ENCODE assay signal across 25 cellular contexts in genomic region chr11:34676227-34676626, GRCh38. TPM values are rescaled to one million over a fixed set of nuclear protein-coding genes. Genes with fewer than 3 reads are reported as not detected.
DNase-seq lines count a peak whose midpoint lies in the region; ATAC-seq, FAIRE-seq and TF ChIP-seq lines count a peak whose summit lies in the region.
"Had no signal": no experiment of that assay in that cellular context is flagged by ENCODE, and none has a peak within 500 bp of the region (broad histone marks: within the 10 kb centered on the region; RNA-seq: fewer than 3 reads in every experiment).

No MANE protein-coding gene starts in this region.

- H3K36me3 ChIP-seq in GM12878 (ENCODE audit: control insufficient read depth in 2 of 2, insufficient read depth in 2 of 2, low read length in 1 of 2) (no peaks in the 10 kb centered on the region), liver (ENCODE audit: control insufficient read depth in 4 of 4, insufficient read depth in 3 of 4, low read depth in 1 of 4, low read length in 3 of 4) (no peaks in the 10 kb centered on the region)
- H3K36me3 ChIP-seq: BE2C; BLaER1 treated with 17β-estradiol and CSF1 and Interleukin-3, amounts not matched to agents 10 nM and 100 nM; HAP-1 had no signal

- no peaks in the 10 kb centered on the region for H3K9me3 Mint-ChIP-seq in Calu3 (ENCODE audit: low read depth, unreplicated experiment)
- peaks cover 5% of the 10 kb centered on the region for H3K9me3 Mint-ChIP-seq in neural crest cell
- H3K9me3 Mint-ChIP-seq in activated T-helper 2 cell treated with anti-CD3 and anti-CD28 coated beads, Interferon-gamma antibody, Interleukin-2, Interleukin-4, amounts not matched to agents 10 μg/mL and 5 μg/mL and 100 μg/mL, durations not matched to agents 14 hours and 24 hours and 36 hours = no peaks in the 10 kb centered on the region
- H3K9me3 Mint-ChIP-seq: HFFc6 had no signal

- H3K4me3 ChIP-seq in GM12878 (no peak overlapping the region), liver (ENCODE audit: low read depth in 1 of 3, low read length in 3 of 3) (no peak overlapping the region)
- H3K4me3 ChIP-seq: A549; BLaER1 treated with 17β-estradiol and CSF1 and Interleukin-3, amounts not matched to agents 10 nM and 100 nM; HAP-1 had no signal

- no peaks in the 10 kb centered on the region for H3K4me1 ChIP-seq in GM12878 (ENCODE audit: control insufficient read depth, insufficient read depth, low read length)
- peaks cover 0 to 3% (median 0%) of the 10 kb centered on the region in 4 donors for H3K4me1 ChIP-seq in liver (ENCODE audit: control insufficient read depth in 4 of 4, insufficient read depth in 4 of 4, low read length in 3 of 4)
- H3K4me1 ChIP-seq: BE2C; BLaER1 treated with 17β-estradiol and CSF1 and Interleukin-3, amounts not matched to agents 10 nM and 100 nM had no signal

- H4K20me1 ChIP-seq in GM12878 (ENCODE audit: control insufficient read depth, insufficient read depth) = no peaks in the 10 kb centered on the region
- H4K20me1 ChIP-seq: BLaER1 treated with 17β-estradiol and CSF1 and Interleukin-3, amounts not matched to agents 10 nM and 100 nM had no signal

- ATAC-seq in GM12878 (no peak), HG03139 (IDR thresholded peaks at IDR 0.05; ENCODE audit: unreplicated experiment) (no peak)
- ATAC-seq: A549 had no signal

- CTCF ChIA-PET in Calu3 (lab: Charles Lee) (no interaction called here), GM12878 (lab: Yijun Ruan, JAX) (no interaction called here)

- no peaks in the 10 kb centered on the region for H3K27me3 ChIP-seq in GM12878 (replicated peaks in 1 of 2; ENCODE audit: control insufficient read depth in 2 of 2, insufficient read depth in 2 of 2, low read length in 1 of 2)
- H3K27me3 ChIP-seq in liver (ENCODE audit: control insufficient read depth in 4 of 4, insufficient read depth in 4 of 4, low read length in 3 of 4) = no peaks in the 10 kb centered on the region
- H3K27me3 ChIP-seq: BE2C; BLaER1 treated with 17β-estradiol and CSF1 and Interleukin-3, amounts not matched to agents 10 nM and 100 nM had no signal

- no peak for TF ChIP-seq POLR2A in GM12878 (IDR thresholded peaks at IDR 0.05; ENCODE audit: low read depth, low read length)

- H2AFZ ChIP-seq in GM12878 (ENCODE audit: control insufficient read depth, low read depth, low read length) = no peak overlapping the region

- H3K27ac Mint-ChIP-seq in Calu3 (ENCODE audit: unreplicated experiment) (peak overlapping the region; percentile 4), neural crest cell (ENCODE audit: unreplicated experiment) (peak overlapping the region; percentile 25)
- H3K27ac Mint-ChIP-seq in activated T-helper 2 cell treated with anti-CD3 and anti-CD28 coated beads, Interferon-gamma antibody, Interleukin-2, Interleukin-4, amounts not matched to agents 10 μg/mL and 5 μg/mL and 100 μg/mL, durations not matched to agents 14 hours and 24 hours and 36 hours = no peak overlapping the region
- H3K27ac Mint-ChIP-seq: CD4-positive, alpha-beta T cell; HFFc6 had no signal

- H3K4me2 ChIP-seq in GM12878 (ENCODE audit: control insufficient read depth, insufficient read depth) = no peak overlapping the region
- H3K4me2 ChIP-seq: A549; BLaER1 treated with 17β-estradiol and CSF1 and Interleukin-3, amounts not matched to agents 10 nM and 100 nM had no signal

- intact Hi-C loops in Calu3 (cut with micrococcal nuclease; ENCODE audit: unreplicated experiment) = no loop called here
- intact Hi-C loops in GM12878 (cut with micrococcal nuclease; ENCODE audit: unreplicated experiment) = no loop called here
- intact Hi-C loops in activated T-helper 2 cell treated with anti-CD3 and anti-CD28 coated beads, Interferon-gamma antibody, Interleukin-2, Interleukin-4, amounts not matched to agents 10 μg/mL and 5 μg/mL and 100 μg/mL, durations not matched to agents 14 hours and 24 hours and 36 hours (cut with micrococcal nuclease) = no loop called here

- H3K4me3 Mint-ChIP-seq in Calu3 (ENCODE audit: low read depth, unreplicated experiment) (no peak overlapping the region), neural crest cell (no peak overlapping the region)
- no peak overlapping the region for H3K4me3 Mint-ChIP-seq in activated T-helper 2 cell treated with anti-CD3 and anti-CD28 coated beads, Interferon-gamma antibody, Interleukin-2, Interleukin-4, amounts not matched to agents 10 μg/mL and 5 μg/mL and 100 μg/mL, durations not matched to agents 14 hours and 24 hours and 36 hours (ENCODE audit: low read depth)
- H3K4me3 Mint-ChIP-seq: CD14-positive monocyte; CD4-positive, alpha-beta T cell; CD8-positive, alpha-beta memory T cell; HFFc6 had no signal

- peaks cover 10% of the 10 kb centered on the region for H3K36me3 Mint-ChIP-seq in Calu3 (ENCODE audit: insufficient read depth, unreplicated experiment)
- peaks cover 4% of the 10 kb centered on the region for H3K36me3 Mint-ChIP-seq in neural crest cell (ENCODE audit: low read depth)
- H3K36me3 Mint-ChIP-seq in activated T-helper 2 cell treated with anti-CD3 and anti-CD28 coated beads, Interferon-gamma antibody, Interleukin-2, Interleukin-4, amounts not matched to agents 10 μg/mL and 5 μg/mL and 100 μg/mL, durations not matched to agents 14 hours and 24 hours and 36 hours (ENCODE audit: low read depth) = no peaks in the 10 kb centered on the region
- H3K36me3 Mint-ChIP-seq: CD14-positive monocyte had no signal

- POLR2A ChIA-PET in GM12878 (lab: Charles Lee) = no interaction called here

- in situ Hi-C loops in GM12878 (cut with MboI) = no loop called here

- peak; percentile 7 for FAIRE-seq in GM12878 (lab: Jason Lieb, UNC)
- FAIRE-seq: GM12891, GM18507, H54 had no signal

- no TSS peak for BruUV-seq in Calu3 (replicated peaks; lab: Mats Ljungman, UMichigan)
- no TSS peak for BruUV-seq in GM12878 (replicated peaks; lab: Mats Ljungman, UMichigan)

- WGBS in GM12878 (ENCODE audit: insufficient coverage, insufficient replicate concordance, low lambda C conversion rate, missing lambda C conversion rate) = 35% methylated on average over 1 of the region's 1 CpG
- WGBS in liver = 33% methylated on average over 1 of the region's 1 CpG

- no peaks in the 10 kb centered on the region for H3K79me2 ChIP-seq in GM12878 (ENCODE audit: control insufficient read depth, insufficient read depth, low read length)

- TF ChIP-seq CTCF in Calu3 (IDR thresholded peaks at IDR 0.05; ENCODE audit: unreplicated experiment) = no peak
- no peak for TF ChIP-seq CTCF in GM12878 (IDR thresholded peaks at IDR 0.05 in 2 of 3, conservative IDR thresholded peaks at IDR 0.05 in 1 of 3; ENCODE audit: control insufficient read depth in 2 of 3, extremely low read depth in 1 of 3, insufficient read depth in 1 of 3, low read depth in 3 of 3, low read length in 3 of 3)
- no peak for TF ChIP-seq CTCF in liver (IDR thresholded peaks at IDR 0.05; ENCODE audit: low read depth, low read length, missing input control)
- no peak for TF ChIP-seq CTCF in neural crest cell (conservative IDR thresholded peaks at IDR 0.05)

- H3K9me3 ChIP-seq in GM12878 (replicated peaks; ENCODE audit: control insufficient read depth, insufficient read depth, low read length) = no peaks in the 10 kb centered on the region
- H3K9me3 ChIP-seq in liver (ENCODE audit: control insufficient read depth in 4 of 4, low read length in 3 of 4) = no peaks in the 10 kb centered on the region
- H3K9me3 ChIP-seq: A549; BE2C; BLaER1 treated with 17β-estradiol and CSF1 and Interleukin-3, amounts not matched to agents 10 nM and 100 nM; HAP-1 had no signal

- no peak overlapping the region for H3K9ac ChIP-seq in GM12878 (ENCODE audit: control insufficient read depth, insufficient read depth, low read length)
- H3K9ac ChIP-seq in liver (ENCODE audit: low read depth in 1 of 2, low read length in 2 of 2) = no peak overlapping the region
- H3K9ac ChIP-seq: BLaER1 treated with 17β-estradiol and CSF1 and Interleukin-3, amounts not matched to agents 10 nM and 100 nM had no signal

- RAD21 ChIA-PET in GM12878 (lab: Charles Lee; ENCODE audit: unreplicated experiment) = no interaction called here

- SMC1A ChIA-PET in GM12878 (lab: Charles Lee; ENCODE audit: uncharacterized antibody, unreplicated experiment) = no interaction called here

- no peak for TF ChIP-seq EP300 in GM12878 (IDR thresholded peaks at IDR 0.05; ENCODE audit: borderline replicate concordance in 1 of 2, control insufficient read depth in 1 of 2, low read depth in 2 of 2, low read length in 2 of 2)

- H3K27ac ChIP-seq in GM12878 (ENCODE audit: control insufficient read depth, insufficient read depth) = no peak overlapping the region
- H3K27ac ChIP-seq in liver (ENCODE audit: low read depth in 1 of 2, low read length in 2 of 2) = no peak overlapping the region
- H3K27ac ChIP-seq: BLaER1 treated with 17β-estradiol and CSF1 and Interleukin-3, amounts not matched to agents 10 nM and 100 nM had no signal

- peaks cover 18% of the 10 kb centered on the region for H3K4me1 Mint-ChIP-seq in Calu3 (ENCODE audit: low read depth, unreplicated experiment)
- H3K4me1 Mint-ChIP-seq in neural crest cell = peaks cover 13% of the 10 kb centered on the region
- H3K4me1 Mint-ChIP-seq in activated T-helper 2 cell treated with anti-CD3 and anti-CD28 coated beads, Interferon-gamma antibody, Interleukin-2, Interleukin-4, amounts not matched to agents 10 μg/mL and 5 μg/mL and 100 μg/mL, durations not matched to agents 14 hours and 24 hours and 36 hours (ENCODE audit: low read depth) = no peaks in the 10 kb centered on the region
- H3K4me1 Mint-ChIP-seq: CD8-positive, alpha-beta memory T cell had no signal

- DNase-seq in Calu3 = no peak
- no peak for DNase-seq in GM12878 (ENCODE audit: low read depth, low spot score)
- DNase-seq in neural crest cell (ENCODE audit: low read depth, low spot score) = no peak
- no peak for DNase-seq in NAMALWA (ENCODE audit: low spot score)
- DNase-seq in activated T-helper 2 cell treated with anti-CD3 and anti-CD28 coated beads, Interferon-gamma antibody, Interleukin-2, Interleukin-4, amounts not matched to agents 10 μg/mL and 5 μg/mL and 100 μg/mL, durations not matched to agents 14 hours and 24 hours and 36 hours (ENCODE audit: low spot score) = no peak
- DNase-seq: 8988T; ACHN; AML-193; BE2C; CD4-positive, alpha-beta T cell; CD8-positive, alpha-beta memory T cell; DMS79; EL; GDM1; GOT3; HFFc6 had no signal

- TF ChIP-seq RAD21 in GM12878 (IDR thresholded peaks at IDR 0.05; ENCODE audit: insufficient read depth, low read depth, low read length) (no peak), liver (IDR thresholded peaks at IDR 0.05) (peak in 1 of 2 donors; percentile 44)

- H3K27me3 Mint-ChIP-seq in Calu3 (ENCODE audit: unreplicated experiment) (no peaks in the 10 kb centered on the region), neural crest cell (ENCODE audit: low read depth) (no peaks in the 10 kb centered on the region)
- peaks cover 42% of the 10 kb centered on the region for H3K27me3 Mint-ChIP-seq in activated T-helper 2 cell treated with anti-CD3 and anti-CD28 coated beads, Interferon-gamma antibody, Interleukin-2, Interleukin-4, amounts not matched to agents 10 μg/mL and 5 μg/mL and 100 μg/mL, durations not matched to agents 14 hours and 24 hours and 36 hours (ENCODE audit: low read depth)

RNA-seq across cellular contexts. Expression of gene EHF, which starts 55.3 kb away (rescaled TPM):
- total RNA-seq in Calu3 (2022) (286 and 299 TPM in 2 replicates), GM12878 (2014; rRNA removed) (not detected in 2 replicates), GM12878 (2014; rRNA removed; fragmentation: Illumina TruSeq; extraction: Trizol) (0.04 TPM in 1 of 2 replicates, not detected in the other), GM12878 (2021) (0.16 and 0.33 TPM in 2 replicates), liver (1 to 10 TPM; 1.1 to 5.9 TPM), neural crest cell (not detected in 2 replicates)
- not detected in 2 replicates for total RNA-seq in GM12878 (2013; cell fraction: nucleolus; rRNA removed)
- not detected for polyA plus RNA-seq in GM12878 (2011; ENCODE audit: low read depth)
- polyA plus RNA-seq in GM12878 (2011; rRNA removed) (0.03 TPM in 1 of 2 replicates, not detected in the other), GM12878 (2014; fragmentation: Illumina TruSeq; extraction: Trizol) (0.19 TPM in 1 of 2 replicates, not detected in the other), GM12878 (2014; fragmentation: Nextera tagmentation; extraction: Ambion mirVana) (not detected), GM12878 (2014; rRNA removed) (0.04 and 0.38 TPM in 2 replicates), GM12878 (2016; fragmentation: Nextera tagmentation; extraction: Ambion mirVana) (under 1 TPM in 1 of 2 experiments, not detected in 1; 0.08 TPM), liver (1 to 10 TPM in 1 of 2 donors, under 1 TPM in 1; 0.85 to 4.1 TPM)
- polyA plus RNA-seq in GM12878 (2011; cell fraction: cytosol; rRNA removed) = not detected in 2 replicates
- not detected in 2 replicates for polyA plus RNA-seq in GM12878 (2011; cell fraction: nucleus; rRNA removed)
- polyA plus RNA-seq in GM12878 (2012) = not detected in 2 replicates
- polyA minus RNA-seq in GM12878 (2011; rRNA and poly(A)+ RNA removed) = not detected in 2 replicates
- polyA minus RNA-seq in GM12878 (2011; cell fraction: cytosol; rRNA and poly(A)+ RNA removed) = not detected in 2 replicates
- not detected in 2 replicates for polyA minus RNA-seq in GM12878 (2011; cell fraction: nucleus; rRNA and poly(A)+ RNA removed)
- total RNA-seq in activated T-helper 2 cell treated with anti-CD3 and anti-CD28 coated beads, Interferon-gamma antibody, Interleukin-2, Interleukin-4, amounts not matched to agents 10 μg/mL and 5 μg/mL and 100 μg/mL, durations not matched to agents 14 hours and 24 hours and 36 hours = not detected in 2 replicates
- total RNA-seq: CD4-positive, alpha-beta T cell had no signal
- polyA plus RNA-seq: CD8-positive, alpha-beta memory T cell had no signal

Comparison
In these comparisons a context has a peak if more than half of its experiments do, and no peak if none do; other contexts are left out.
1. RNA of gene EHF, which starts 55.3 kb away (total RNA-seq): 286 to 299 TPM in Calu3; 1.1 to 5.9 TPM in liver, 0.04 to 0.33 TPM in GM12878, not detected in neural crest cell and not detected in activated T-helper 2 cell treated with anti-CD3 and anti-CD28 coated beads, Interferon-gamma antibody, Interleukin-2, Interleukin-4, amounts not matched to agents 10 μg/mL and 5 μg/mL and 100 μg/mL, durations not matched to agents 14 hours and 24 hours and 36 hours; every median in the first group is over 10 times any median in the second.